In genomic region chr4:137819964-137820383, GRCh38 we compare ENCODE assay signal across 9 cellular contexts.
DNase-seq lines count a peak whose midpoint lies in the region; ATAC-seq and TF ChIP-seq lines count a peak whose summit lies in the region.
"Had no signal": no experiment of that assay in that cellular context is flagged by ENCODE, and none has a peak within 500 bp of the region (broad histone marks: within the 10 kb centered on the region; RNA-seq: fewer than 3 reads in every experiment).

No MANE protein-coding gene starts in this region.

- no peaks in the 10 kb centered on the region for H3K27me3 ChIP-seq in left ventricle myocardium inferior (ENCODE audit: low read depth)
- H3K27me3 ChIP-seq: BLaER1 treated with 17β-estradiol and CSF1 and Interleukin-3, amounts not matched to agents 10 nM and 100 nM had no signal

- no peaks in the 10 kb centered on the region for H3K4me1 ChIP-seq in left ventricle myocardium inferior
- H3K4me1 ChIP-seq: BLaER1 treated with 17β-estradiol and CSF1 and Interleukin-3, amounts not matched to agents 10 nM and 100 nM had no signal

- in situ Hi-C loops in SK-MEL-5 (cut with HindIII; ENCODE audit: low pct_unique_long_range_greater_than_20kb, low sequenced_read_pairs): no loop called here

- no peaks in the 10 kb centered on the region for H3K36me3 ChIP-seq in left ventricle myocardium inferior
- H3K36me3 ChIP-seq: BLaER1 treated with 17β-estradiol and CSF1 and Interleukin-3, amounts not matched to agents 10 nM and 100 nM had no signal

- no peak overlapping the region for H3K27ac ChIP-seq in left ventricle myocardium inferior (replicated peaks)
- H3K27ac ChIP-seq: BLaER1 treated with 17β-estradiol and CSF1 and Interleukin-3, amounts not matched to agents 10 nM and 100 nM had no signal

- peak; percentile 1 for DNase-seq in DMS79 treated with DMSO at 0.1 percent for 48 hours (lab: John Stamatoyannopoulos, UW)
- DNase-seq in DMS79 (lab: John Stamatoyannopoulos, UW): no peak
- peak; percentile 6 for DNase-seq in HS-5 (ENCODE audit: low read depth)
- DNase-seq in SK-MEL-5 (ENCODE audit: low read depth, low spot score): peak; percentile 76
- no peak for DNase-seq in left ventricle myocardium inferior
- DNase-seq in effector CD8-positive, alpha-beta T cell (lab: John Stamatoyannopoulos, UW): no peak
- no peak for DNase-seq in GM19238 (ENCODE audit: insufficient read length, low spot score)

- no peak overlapping the region for H3K4me3 ChIP-seq in left ventricle myocardium inferior
- H3K4me3 ChIP-seq: BLaER1 treated with 17β-estradiol and CSF1 and Interleukin-3, amounts not matched to agents 10 nM and 100 nM had no signal

- intact Hi-C loops in left ventricle myocardium inferior (cut with micrococcal nuclease): no loop called here

- peaks cover 8% of the 10 kb centered on the region for H3K9me3 ChIP-seq in left ventricle myocardium inferior (replicated peaks)

- peak; percentile 76 for ATAC-seq in GM21576 (IDR thresholded peaks at IDR 0.05; ENCODE audit: unreplicated experiment)

- TF ChIP-seq CTCF in left ventricle myocardium inferior (IDR thresholded peaks at IDR 0.05; ENCODE audit: borderline replicate concordance): peak; percentile 49

Comparison
In these comparisons a context has a peak if more than half of its experiments do, and no peak if none do; other contexts are left out.
1. DNase-seq: peak in DMS79 treated with DMSO at 0.1 percent for 48 hours (single experiment), HS-5 (single experiment) and SK-MEL-5 (single experiment); none in DMS79 (single experiment), left ventricle myocardium inferior (single experiment), effector CD8-positive, alpha-beta T cell (single experiment) and GM19238 (single experiment).